ENCODE assay signal across 9 cellular contexts in genomic region chr1:28668956-28669719, GRCh38. TPM values are rescaled to one million over a fixed set of nuclear protein-coding genes. Genes with fewer than 3 reads are reported as not detected.
DNase-seq lines count a peak whose midpoint lies in the region; ATAC-seq, FAIRE-seq and TF ChIP-seq lines count a peak whose summit lies in the region.
"Had no signal": no experiment of that assay in that cellular context is flagged by ENCODE, and none has a peak within 500 bp of the region (broad histone marks: within the 10 kb centered on the region; RNA-seq: fewer than 3 reads in every experiment).

No MANE protein-coding gene starts in this region.

- H3K27me3 ChIP-seq in gastroesophageal sphincter (no peaks in the 10 kb centered on the region), pancreas (no peaks in the 10 kb centered on the region)

- FAIRE-seq in pancreas (lab: Jason Lieb, UNC), result no peak

- TF ChIP-seq EP300 in gastroesophageal sphincter (IDR thresholded peaks at IDR 0.05), result no peak

- DNase-seq in CMK (ENCODE audit: low read depth) (peak; percentile 72), RPMI7951 (ENCODE audit: low read depth) (peak; percentile 75), pancreas (peak in 5 of 6 donors; percentile 42 to 82 (median 68)), ureter (ENCODE audit: low spot score) (peak; percentile 63)
- DNase-seq in activated naive CD4-positive, alpha-beta T cell (lab: John Stamatoyannopoulos, UW), result peak in 3 of 4 experiments; percentile 45 to 81 (median 68)

- 0% methylated on average over 5 to 8 of the region's 63 CpGs for WGBS in gastroesophageal sphincter (ENCODE audit: low coverage in 1 of 2), 2 donors
- WGBS in pancreas, 2 donors, result 0% methylated on average over 29 to 63 of the region's 63 CpGs

- peak; percentile 66 to 68 for TF ChIP-seq POLR2A in gastroesophageal sphincter (IDR thresholded peaks at IDR 0.05)

- peaks cover 0 to 27% (median 7%) of the 10 kb centered on the region in 3 donors for H3K4me1 ChIP-seq in gastroesophageal sphincter
- peaks cover 4 to 7% (median 5%) of the 10 kb centered on the region in 3 donors for H3K4me1 ChIP-seq in pancreas

- H3K27ac ChIP-seq in gastroesophageal sphincter (peak overlapping the region; percentile 96 to 97 (median 96)), pancreas (peak overlapping the region; percentile 84 to 96 (median 94))

- peak overlapping the region; percentile 82 to 89 for H3K4me3 ChIP-seq in gastroesophageal sphincter
- H3K4me3 ChIP-seq in pancreas, result peak overlapping the region; percentile 65 to 99 (median 90)

- H3K9me3 ChIP-seq in gastroesophageal sphincter (no peaks in the 10 kb centered on the region), pancreas (no peaks in the 10 kb centered on the region)

- H3K36me3 ChIP-seq in gastroesophageal sphincter (no peaks in the 10 kb centered on the region), pancreas (no peaks in the 10 kb centered on the region)

- intact Hi-C loops in pancreas (cut with DNase I), result no loop called here

- TF ChIP-seq CTCF in gastroesophageal sphincter (IDR thresholded peaks at IDR 0.05), result no peak
- TF ChIP-seq CTCF in pancreas (IDR thresholded peaks at IDR 0.05), result no peak

- ATAC-seq in GM19395 (IDR thresholded peaks at IDR 0.05; ENCODE audit: unreplicated experiment) (peak; percentile 43), HG03520 (IDR thresholded peaks at IDR 0.05; ENCODE audit: unreplicated experiment) (peak; percentile 37), gastroesophageal sphincter (peak; percentile 91), pancreas (peak; percentile 67 to 88 (median 72))

RNA-seq across cellular contexts. Expression of gene GMEB1, which starts 0.6 kb away (rescaled TPM):
- total RNA-seq in RPMI7951 (2014; rRNA removed; shearing (Covaris generic)), result 4.9 and 8.2 TPM in 2 replicates
- total RNA-seq in gastroesophageal sphincter, result 10 to 100 TPM in 2 of 4 donors, 1 to 10 TPM in 2; 6.0 to 14.3 (median 10.0) TPM
- total RNA-seq in pancreas, result 1 to 10 TPM; 3.6 to 7.7 (median 5.0) TPM
- 1 to 10 TPM; 2.2 TPM for polyA plus RNA-seq in pancreas
- 14.9 TPM for total RNA-seq in ureter

RNA-seq across cellular contexts. Expression of gene RNU11, which starts 20.7 kb away (rescaled TPM):
- total RNA-seq in RPMI7951 (2014; rRNA removed; shearing (Covaris generic)), result not detected in 2 replicates
- total RNA-seq in gastroesophageal sphincter, result not detected
- total RNA-seq in pancreas, result not detected
- polyA plus RNA-seq in pancreas, result not detected
- not detected for total RNA-seq in ureter
- total RNA-seq: glomerular endothelial cell had no signal

RNA-seq across cellular contexts. Expression of gene TAF12, which starts 26.3 kb away (rescaled TPM):
- total RNA-seq in RPMI7951 (2014; rRNA removed; shearing (Covaris generic)), result 47.9 and 58.5 TPM in 2 replicates
- total RNA-seq in gastroesophageal sphincter, result 10 to 100 TPM; 12.4 to 22.3 (median 16.7) TPM
- total RNA-seq in pancreas, result 10 to 100 TPM in 3 of 6 donors, 1 to 10 TPM in 3; 7.5 to 13.2 (median 9.7) TPM
- 10 to 100 TPM; 10.7 to 12.7 TPM for polyA plus RNA-seq in pancreas
- total RNA-seq in ureter, result 19.8 TPM

Comparison
In these comparisons a context has a peak if more than half of its experiments do, and no peak if none do; other contexts are left out.
1. Peak in every context shown above with its lines: DNase-seq, ATAC-seq, H3K4me3 ChIP-seq and H3K27ac ChIP-seq.
2. ATAC-seq: peak in every context shown above with its lines; median percentile 91 in gastroesophageal sphincter; 72 in pancreas; 43 in GM19395; 37 in HG03520.